In the genomic region with DNA sequence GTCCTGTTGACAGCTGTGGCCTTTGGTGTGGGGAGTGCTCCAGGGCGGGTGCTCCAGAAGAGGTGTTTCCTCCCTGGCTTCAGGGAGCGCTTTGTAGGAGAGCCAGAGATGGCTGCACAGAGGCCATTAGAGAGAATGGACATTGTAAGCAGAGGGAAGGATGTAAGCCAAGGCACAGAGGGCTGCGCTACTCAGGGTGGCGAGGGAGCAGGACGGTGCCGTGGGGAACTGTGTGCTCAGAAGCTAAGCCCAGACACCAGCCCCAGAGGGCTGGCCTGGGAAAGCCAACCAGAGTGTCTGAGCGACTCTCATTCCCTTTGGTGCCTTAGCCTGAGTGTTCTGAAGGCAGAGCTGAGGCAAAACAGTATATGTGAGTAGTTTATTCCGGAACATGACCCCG, we compare ENCODE assay signal across 30 cellular contexts.
"Had no signal": no experiment of that assay in that cellular context is flagged by ENCODE, and none has a peak within 500 bp of the region (broad histone marks: within the 10 kb centered on the region; RNA-seq: fewer than 3 reads in every experiment).

No MANE protein-coding gene starts in this region.

- H3K36me3 ChIP-seq: breast epithelium, heart left ventricle, left lung, right atrium auricular region, suprapubic skin, tibial artery, uterus had no signal

- H3K4me1 ChIP-seq: breast epithelium, parathyroid adenoma, uterus had no signal

- H3K27ac ChIP-seq: breast epithelium, foreskin keratinocyte, heart left ventricle, left lung, parathyroid adenoma, right atrium auricular region, suprapubic skin, tibial artery, uterus had no signal

- DNase-seq: activated B cell treated with CpG ODN at 0.5 μM for 24 hours; activated CD4-positive, alpha-beta T cell treated with anti-CD3 and anti-CD28 coated beads for 36 hours; activated CD4-positive, alpha-beta T cell treated with anti-CD3 and anti-CD28 coated beads, Interleukin-2, amount 50 U/mL, for 4 hours; activated effector memory CD4-positive, alpha-beta T cell treated with anti-CD3 and anti-CD28 coated beads, Interleukin-2, amount 50 U/mL, for 16 hours; activated naive CD4-positive, alpha-beta T cell treated with anti-CD3 and anti-CD28 coated beads, Interleukin-2, amount 10 ng/mL, durations not matched to agents 7 days and 5 days; activated T-cell treated with anti-CD3 and anti-CD28 coated beads, Interleukin-2, amount 50 U/mL, for 1 hour; amygdala; central memory CD4-positive, alpha-beta T cell; endodermal cell; foreskin keratinocyte; heart left ventricle; hypothalamus; immature natural killer cell; kidney glomerular epithelial cell; left lung; mucosa of descending colon; nephron progenitor cell; stimulated activated CD4-positive, alpha-beta T cell treated with anti-CD3 and anti-CD28 coated beads, Interleukin-15, amount 100 ng/mL, for 24 hours; stimulated activated CD4-positive, alpha-beta T cell treated with anti-CD3 and anti-CD28 coated beads, Interleukin-2, amount 100 ng/mL, for 24 hours; stimulated activated naive CD4-positive, alpha-beta T cell; T-cell; uterus had no signal

- H3K9ac ChIP-seq: parathyroid adenoma had no signal

- H3K36me3 Mint-ChIP-seq: activated naive CD4-positive, alpha-beta T cell treated with anti-CD3 and anti-CD28 coated beads, Interleukin-2, amount 10 ng/mL, durations not matched to agents 7 days and 5 days; immature natural killer cell; T-cell had no signal

- H3K27me3 ChIP-seq: breast epithelium, foreskin keratinocyte, heart left ventricle, right atrium auricular region, suprapubic skin, uterus had no signal

- ATAC-seq: activated CD4-positive, alpha-beta T cell treated with anti-CD3 and anti-CD28 coated beads for 36 hours; esophagus mucosa; foreskin keratinocyte; heart left ventricle; left lung; mucosa of descending colon; T-cell had no signal

- H3K9me3 ChIP-seq: breast epithelium, heart left ventricle, left lung, mucosa of descending colon, right atrium auricular region, suprapubic skin, tibial artery, uterus had no signal

- H3K27me3 Mint-ChIP-seq: activated B cell treated with CpG ODN at 0.5 μM for 24 hours had no signal

- H3K9me3 Mint-ChIP-seq: activated naive CD4-positive, alpha-beta T cell treated with anti-CD3 and anti-CD28 coated beads, Interleukin-2, amount 10 ng/mL, durations not matched to agents 7 days and 5 days; activated T-helper 1 cell treated with anti-CD3 and anti-CD28 coated beads, Interleukin-12 subunit alpha, Interleukin-12 subunit beta, Interleukin-2, Interleukin-4 antibody, amounts not matched to agents 30 ng/mL and 10 ng/mL and 1 ng/mL, durations not matched to agents 14 hours and 24 hours and 36 hours; endodermal cell; immature natural killer cell; nephron progenitor cell; T-cell had no signal

- H3K4me3 ChIP-seq: breast epithelium, heart left ventricle, left lung, lung, mucosa of descending colon, right atrium auricular region, suprapubic skin, tibial artery, uterus had no signal

- H3K4me3 Mint-ChIP-seq: activated B cell treated with CpG ODN at 0.5 μM for 24 hours; activated CD4-positive, alpha-beta T cell treated with anti-CD3 and anti-CD28 coated beads for 36 hours; activated naive CD4-positive, alpha-beta T cell treated with anti-CD3 and anti-CD28 coated beads, Interleukin-2, amount 10 ng/mL, durations not matched to agents 7 days and 5 days; activated T-helper 1 cell treated with anti-CD3 and anti-CD28 coated beads, Interleukin-12 subunit alpha, Interleukin-12 subunit beta, Interleukin-2, Interleukin-4 antibody, amounts not matched to agents 30 ng/mL and 10 ng/mL and 1 ng/mL, durations not matched to agents 14 hours and 24 hours and 36 hours; endodermal cell; immature natural killer cell; nephron progenitor cell; T-cell had no signal

- H3K4me1 Mint-ChIP-seq: activated B cell treated with CpG ODN at 0.5 μM for 24 hours; activated naive CD4-positive, alpha-beta T cell treated with anti-CD3 and anti-CD28 coated beads, Interleukin-2, amount 10 ng/mL, durations not matched to agents 7 days and 5 days had no signal

- H3K27ac Mint-ChIP-seq: activated B cell treated with CpG ODN at 0.5 μM for 24 hours; activated CD4-positive, alpha-beta T cell treated with anti-CD3 and anti-CD28 coated beads for 36 hours; activated naive CD4-positive, alpha-beta T cell treated with anti-CD3 and anti-CD28 coated beads, Interleukin-2, amount 10 ng/mL, durations not matched to agents 7 days and 5 days; activated T-helper 1 cell treated with anti-CD3 and anti-CD28 coated beads, Interleukin-12 subunit alpha, Interleukin-12 subunit beta, Interleukin-2, Interleukin-4 antibody, amounts not matched to agents 30 ng/mL and 10 ng/mL and 1 ng/mL, durations not matched to agents 14 hours and 24 hours and 36 hours; endodermal cell; immature natural killer cell; T-cell had no signal
